17 cellular contexts compared by ENCODE assay signal in genomic region chr16:4746991-4747574, GRCh38. TPM values are rescaled to one million over a fixed set of nuclear protein-coding genes. Genes with fewer than 3 reads are reported as not detected.
DNase-seq lines count a peak whose midpoint lies in the region; ATAC-seq, FAIRE-seq and TF ChIP-seq lines count a peak whose summit lies in the region.
"Had no signal": no experiment of that assay in that cellular context is flagged by ENCODE, and none has a peak within 500 bp of the region (broad histone marks: within the 10 kb centered on the region; RNA-seq: fewer than 3 reads in every experiment).

No MANE protein-coding gene starts in this region.

- H3K4me2 ChIP-seq in HepG2 (ENCODE audit: low read depth, low read length) = no peak overlapping the region

- H3K36me3 ChIP-seq in right atrium auricular region = peaks cover 14% of the 10 kb centered on the region
- peaks cover 10 to 13% of the 10 kb centered on the region in 2 experiments; a peak in 4 of 5 replicates for H3K36me3 ChIP-seq in HepG2 (replicated peaks in 1 of 2; ENCODE audit: control insufficient read depth in 1 of 2, insufficient read depth in 2 of 2, low read length in 2 of 2)
- H3K36me3 ChIP-seq in uterus = no peaks in the 10 kb centered on the region

- ATAC-seq in Right ventricle myocardium superior (ENCODE audit: poor library complexity) (peak; percentile 11), HepG2 (peak; percentile 5; the same call in 2 of the 3 replicates), HG03520 (IDR thresholded peaks at IDR 0.05; ENCODE audit: unreplicated experiment) (no peak)
- peak; percentile 20 for ATAC-seq in activated naive CD8-positive, alpha-beta T cell treated with anti-CD3 and anti-CD28 coated beads, Interleukin-2, amount 50 U/mL, for 24 hours
- ATAC-seq: HCT116 had no signal

- TF ChIP-seq EP300 in HepG2 (IDR thresholded peaks at IDR 0.05; ENCODE audit: low read depth in 2 of 2, low read length in 2 of 2) (no peak), HepG2 (CRISPR knock-in tag; IDR thresholded peaks at IDR 0.05; ENCODE audit: borderline replicate concordance) (no peak)

- no peaks in the 10 kb centered on the region for H3K79me2 ChIP-seq in HepG2 (ENCODE audit: insufficient read depth, low read length)

- no peak overlapping the region for H2AFZ ChIP-seq in HepG2 (ENCODE audit: low read length)

- no peaks in the 10 kb centered on the region for H4K20me1 ChIP-seq in HepG2 (ENCODE audit: insufficient read depth, low read length)

- no peak overlapping the region for H3K4me3 Mint-ChIP-seq in activated naive CD8-positive, alpha-beta T cell treated with anti-CD3 and anti-CD28 coated beads, Interleukin-2, amount 50 U/mL, for 24 hours
- H3K4me3 Mint-ChIP-seq in chondrocyte (ENCODE audit: unreplicated experiment) = no peak overlapping the region

- TF ChIP-seq CTCF in right atrium auricular region (IDR thresholded peaks at IDR 0.05) (no peak), HepG2 (CRISPR knock-in tag; IDR thresholded peaks at IDR 0.05) (no peak), uterus (IDR thresholded peaks at IDR 0.05) (no peak), chondrocyte (IDR thresholded peaks at IDR 0.05) (no peak)

- no peak overlapping the region for H3K27ac ChIP-seq in right atrium auricular region
- H3K27ac ChIP-seq in HepG2 (ENCODE audit: extremely low read length, insufficient read depth, low read length) = no peak overlapping the region
- H3K27ac ChIP-seq in uterus = peak overlapping the region; percentile 24 to 36

- H3K9me3 Mint-ChIP-seq in activated naive CD8-positive, alpha-beta T cell treated with anti-CD3 and anti-CD28 coated beads, Interleukin-2, amount 50 U/mL, for 24 hours = no peaks in the 10 kb centered on the region
- no peaks in the 10 kb centered on the region for H3K9me3 Mint-ChIP-seq in chondrocyte (ENCODE audit: low read depth)

- H3K27me3 ChIP-seq in right atrium auricular region (no peaks in the 10 kb centered on the region), HepG2 (ENCODE audit: control insufficient read depth in 1 of 2, insufficient read depth in 2 of 2, low read length in 2 of 2) (no peaks in the 10 kb centered on the region), uterus (no peaks in the 10 kb centered on the region)
- H3K27me3 ChIP-seq: transverse colon had no signal

- no peak for TF ChIP-seq RAD21 in HepG2 (CRISPR knock-in tag; IDR thresholded peaks at IDR 0.05)

- 0 out of 4 replicates have a peak, but pooled peaks of 1 of the 2 experiments have one; percentile 23 for TF ChIP-seq POLR2A in HepG2 (IDR thresholded peaks at IDR 0.05; ENCODE audit: insufficient read depth in 1 of 2, low read depth in 2 of 2, low read length in 2 of 2)
- TF ChIP-seq POLR2A in uterus (IDR thresholded peaks at IDR 0.05) = no peak

- H3K27me3 Mint-ChIP-seq in activated naive CD8-positive, alpha-beta T cell treated with anti-CD3 and anti-CD28 coated beads, Interleukin-2, amount 50 U/mL, for 24 hours = no peaks in the 10 kb centered on the region
- H3K27me3 Mint-ChIP-seq in chondrocyte (ENCODE audit: low read depth) = no peaks in the 10 kb centered on the region

- no peak for FAIRE-seq in HepG2 (lab: Jason Lieb, UNC)
- FAIRE-seq: islet of Langerhans had no signal

- DNase-seq in Right ventricle myocardium superior (no peak), right atrium auricular region (ENCODE audit: low spot score) (no peak), HepG2 (ENCODE audit: low spot score) (no peak), uterus (peak in 1 of 2 donors; percentile 56), COLO829 (ENCODE audit: low spot score) (no peak), chondrocyte (ENCODE audit: low spot score) (no peak)
- no peak for DNase-seq in activated naive CD8-positive, alpha-beta T cell treated with anti-CD3 and anti-CD28 coated beads, Interleukin-2, amount 50 U/mL, for 24 hours
- DNase-seq: foreskin melanocyte, NCI-H1105, NCI-H524, SHP77, transverse colon had no signal

- no peak overlapping the region for H3K4me3 ChIP-seq in right atrium auricular region
- no peak overlapping the region for H3K4me3 ChIP-seq in HepG2 (replicated peaks in 1 of 3; ENCODE audit: insufficient read depth in 1 of 3, low read depth in 2 of 3, low read length in 3 of 3)
- H3K4me3 ChIP-seq in uterus = no peak overlapping the region
- H3K4me3 ChIP-seq: transverse colon had no signal

- H3K4me1 Mint-ChIP-seq in activated naive CD8-positive, alpha-beta T cell treated with anti-CD3 and anti-CD28 coated beads, Interleukin-2, amount 50 U/mL, for 24 hours = peaks cover 20% of the 10 kb centered on the region
- H3K4me1 Mint-ChIP-seq in chondrocyte (ENCODE audit: low read depth) = no peaks in the 10 kb centered on the region

- H3K9me3 ChIP-seq in right atrium auricular region (no peaks in the 10 kb centered on the region), HepG2 (ENCODE audit: low read length) (no peaks in the 10 kb centered on the region), uterus (no peaks in the 10 kb centered on the region)
- H3K9me3 ChIP-seq: transverse colon had no signal

- WGBS in HepG2 (ENCODE audit: low lambda C conversion rate) = 87% methylated on average over 6 of the region's 15 CpGs

- POLR2A ChIA-PET in HepG2 (lab: Yijun Ruan, JAX) = interaction anchor here (1.0 kb wide), 1 partner anchor 22 kb away, joined by 4 read pairs; no protein-coding TSS in a partner anchor

- H3K4me1 ChIP-seq in right atrium auricular region (no peaks in the 10 kb centered on the region), HepG2 (ENCODE audit: insufficient read depth, low read length) (peaks cover 14% of the 10 kb centered on the region), uterus (peaks cover 0 to 8% of the 10 kb centered on the region in 2 donors)

- no TSS peak for BruUV-seq in HepG2 (replicated peaks; lab: Mats Ljungman, UMichigan)

- H3K27ac Mint-ChIP-seq in activated naive CD8-positive, alpha-beta T cell treated with anti-CD3 and anti-CD28 coated beads, Interleukin-2, amount 50 U/mL, for 24 hours = no peak overlapping the region
- no peak overlapping the region for H3K27ac Mint-ChIP-seq in chondrocyte (ENCODE audit: unreplicated experiment)

- no peak overlapping the region for H3K9ac ChIP-seq in HepG2 (ENCODE audit: insufficient read depth, low read depth, low read length)

- intact Hi-C loops in Right ventricle myocardium superior (cut with DNase I) = no loop called here
- intact Hi-C loops in HepG2 (cut with micrococcal nuclease; ENCODE audit: unreplicated experiment) = no loop called here
- intact Hi-C loops in uterus (cut with DNase I; ENCODE audit: low total_unique reads) = no loop called here

- CTCF ChIA-PET in HepG2 (lab: Yijun Ruan, JAX; ENCODE audit: low intra/inter-chr PET ratio, low total read pairs) = no interaction called here

- no peaks in the 10 kb centered on the region for H3K36me3 Mint-ChIP-seq in activated naive CD8-positive, alpha-beta T cell treated with anti-CD3 and anti-CD28 coated beads, Interleukin-2, amount 50 U/mL, for 24 hours (ENCODE audit: low read depth)
- peaks cover 2% of the 10 kb centered on the region for H3K36me3 Mint-ChIP-seq in chondrocyte (ENCODE audit: low read depth)

- in situ Hi-C loops in HepG2 (cut with HindIII; ENCODE audit: extremely low pct_ligation_motif_present, low pct_unique_long_range_greater_than_20kb) = no loop called here

RNA-seq across cellular contexts. Expression of gene DNAAF8, which starts 12.7 kb away (rescaled TPM):
- total RNA-seq in Right ventricle myocardium superior (1.2 TPM), right atrium auricular region (under 1 TPM; 0.39 to 0.44 TPM), HepG2 (2016; rRNA removed; fragmentation: Illumina TruSeq; extraction: Trizol) (0.38 and 0.44 TPM in 2 replicates), uterus (1 to 10 TPM in 1 of 4 donors, under 1 TPM in 1, not detected in 2; 0.67 to 3.5 TPM), chondrocyte (2.0 to 2.6 TPM (median 2.2 TPM) in 3 replicates)
- 0.44 and 0.81 TPM in 2 replicates for total RNA-seq in HepG2 (2016; cell fraction: cytosol; rRNA removed; fragmentation: Illumina TruSeq; extraction: Trizol; ENCODE audit: low read depth)
- 0.15 TPM in 1 of 2 replicates, not detected in the other for total RNA-seq in HepG2 (2016; cell fraction: insoluble cytoplasmic fraction; rRNA removed; fragmentation: Illumina TruSeq; extraction: Trizol)
- total RNA-seq in HepG2 (2016; cell fraction: membrane; rRNA removed; fragmentation: Illumina TruSeq; extraction: Trizol) = 0.14 and 0.65 TPM in 2 replicates
- 0.31 TPM in 1 of 2 replicates, not detected in the other for total RNA-seq in HepG2 (2016; cell fraction: nucleus; rRNA removed; fragmentation: Illumina TruSeq; extraction: Trizol)
- polyA plus RNA-seq in HepG2 (2011; rRNA removed) = 0.27 TPM in 1 of 2 replicates, not detected in the other
- 0.03 and 0.16 TPM in 2 replicates for polyA plus RNA-seq in HepG2 (2011; cell fraction: cytosol; rRNA removed)
- polyA plus RNA-seq in HepG2 (2011; cell fraction: nucleus; rRNA removed) = not detected in 2 replicates
- polyA plus RNA-seq in HepG2 (2012) = 0.12 and 0.21 TPM in 2 replicates
- polyA plus RNA-seq in HepG2 (2016; cell fraction: cytosol; fragmentation: Illumina TruSeq; extraction: Trizol; ENCODE audit: low read depth) = 0.15 and 0.24 TPM in 2 replicates
- 0.34 and 0.57 TPM in 2 replicates for polyA plus RNA-seq in HepG2 (2016; cell fraction: insoluble cytoplasmic fraction; fragmentation: Illumina TruSeq; extraction: Trizol; ENCODE audit: low read depth)
- polyA plus RNA-seq in HepG2 (2016; cell fraction: membrane; fragmentation: Illumina TruSeq; extraction: Trizol; ENCODE audit: low read depth) = 0.17 and 0.40 TPM in 2 replicates
- polyA plus RNA-seq in HepG2 (2016; cell fraction: nucleus; fragmentation: Illumina TruSeq; extraction: Trizol; ENCODE audit: insufficient read depth, low read depth) = not detected in 2 replicates
- polyA minus RNA-seq in HepG2 (2011; rRNA and poly(A)+ RNA removed; ENCODE audit: low replicate concordance) = 0.70 TPM in 1 of 2 replicates, not detected in the other
- polyA minus RNA-seq in HepG2 (2011; cell fraction: cytosol; rRNA and poly(A)+ RNA removed) = not detected in 2 replicates
- 0.50 TPM in 1 of 2 replicates, not detected in the other for polyA minus RNA-seq in HepG2 (2011; cell fraction: nucleus; rRNA and poly(A)+ RNA removed)

RNA-seq across cellular contexts. Expression of gene ANKS3, which starts 13.0 kb away (rescaled TPM):
- total RNA-seq in Right ventricle myocardium superior = 9.1 TPM
- total RNA-seq in right atrium auricular region = 10 to 100 TPM in 1 of 2 donors, 1 to 10 TPM in 1; 6.7 to 13.5 TPM
- total RNA-seq in HepG2 (2016; rRNA removed; fragmentation: Illumina TruSeq; extraction: Trizol) = 6.6 and 15.9 TPM in 2 replicates
- total RNA-seq in HepG2 (2016; cell fraction: cytosol; rRNA removed; fragmentation: Illumina TruSeq; extraction: Trizol; ENCODE audit: low read depth) = 34.4 and 34.9 TPM in 2 replicates
- total RNA-seq in HepG2 (2016; cell fraction: insoluble cytoplasmic fraction; rRNA removed; fragmentation: Illumina TruSeq; extraction: Trizol) = 6.2 and 13.8 TPM in 2 replicates
- 29.2 and 30.9 TPM in 2 replicates for total RNA-seq in HepG2 (2016; cell fraction: membrane; rRNA removed; fragmentation: Illumina TruSeq; extraction: Trizol)
- total RNA-seq in HepG2 (2016; cell fraction: nucleus; rRNA removed; fragmentation: Illumina TruSeq; extraction: Trizol) = 17.3 and 17.4 TPM in 2 replicates
- polyA plus RNA-seq in HepG2 (2011; rRNA removed) = 11.4 and 14.4 TPM in 2 replicates
- 5.8 and 7.5 TPM in 2 replicates for polyA plus RNA-seq in HepG2 (2011; cell fraction: cytosol; rRNA removed)
- polyA plus RNA-seq in HepG2 (2011; cell fraction: nucleus; rRNA removed) = 58.0 and 68.7 TPM in 2 replicates
- 6.3 and 7.6 TPM in 2 replicates for polyA plus RNA-seq in HepG2 (2012)
- 2.4 and 2.5 TPM in 2 replicates for polyA plus RNA-seq in HepG2 (2016; cell fraction: cytosol; fragmentation: Illumina TruSeq; extraction: Trizol; ENCODE audit: low read depth)
- polyA plus RNA-seq in HepG2 (2016; cell fraction: insoluble cytoplasmic fraction; fragmentation: Illumina TruSeq; extraction: Trizol; ENCODE audit: low read depth) = 3.9 and 5.0 TPM in 2 replicates
- 3.0 and 4.2 TPM in 2 replicates for polyA plus RNA-seq in HepG2 (2016; cell fraction: membrane; fragmentation: Illumina TruSeq; extraction: Trizol; ENCODE audit: low read depth)
- 32.9 and 37.2 TPM in 2 replicates for polyA plus RNA-seq in HepG2 (2016; cell fraction: nucleus; fragmentation: Illumina TruSeq; extraction: Trizol; ENCODE audit: insufficient read depth, low read depth)
- 23.8 and 32.8 TPM in 2 replicates for polyA minus RNA-seq in HepG2 (2011; rRNA and poly(A)+ RNA removed; ENCODE audit: low replicate concordance)
- polyA minus RNA-seq in HepG2 (2011; cell fraction: cytosol; rRNA and poly(A)+ RNA removed) = 3.9 and 4.8 TPM in 2 replicates
- polyA minus RNA-seq in HepG2 (2011; cell fraction: nucleus; rRNA and poly(A)+ RNA removed) = 25.6 and 28.0 TPM in 2 replicates
- 10 to 100 TPM in 3 of 4 donors, 1 to 10 TPM in 1; 2.4 to 51.7 (median 33.1) TPM for total RNA-seq in uterus
- 21.8 to 30.6 TPM (median 24.9 TPM) in 3 replicates for total RNA-seq in chondrocyte

RNA-seq across cellular contexts. Expression of gene ZNF500, which starts 19.9 kb away (rescaled TPM):
- 4.8 TPM for total RNA-seq in Right ventricle myocardium superior
- total RNA-seq in right atrium auricular region = 1 to 10 TPM; 4.3 to 7.5 TPM
- total RNA-seq in HepG2 (2016; rRNA removed; fragmentation: Illumina TruSeq; extraction: Trizol) = 8.1 and 12.2 TPM in 2 replicates
- total RNA-seq in HepG2 (2016; cell fraction: cytosol; rRNA removed; fragmentation: Illumina TruSeq; extraction: Trizol; ENCODE audit: low read depth) = 1.6 and 1.9 TPM in 2 replicates
- 8.1 and 12.2 TPM in 2 replicates for total RNA-seq in HepG2 (2016; cell fraction: insoluble cytoplasmic fraction; rRNA removed; fragmentation: Illumina TruSeq; extraction: Trizol)
- total RNA-seq in HepG2 (2016; cell fraction: membrane; rRNA removed; fragmentation: Illumina TruSeq; extraction: Trizol) = 3.8 and 4.4 TPM in 2 replicates
- total RNA-seq in HepG2 (2016; cell fraction: nucleus; rRNA removed; fragmentation: Illumina TruSeq; extraction: Trizol) = 9.6 and 15.9 TPM in 2 replicates
- polyA plus RNA-seq in HepG2 (2011; rRNA removed) = 6.1 and 7.4 TPM in 2 replicates
- 3.0 and 4.9 TPM in 2 replicates for polyA plus RNA-seq in HepG2 (2011; cell fraction: cytosol; rRNA removed)
- 17.2 and 20.4 TPM in 2 replicates for polyA plus RNA-seq in HepG2 (2011; cell fraction: nucleus; rRNA removed)
- 3.2 and 3.5 TPM in 2 replicates for polyA plus RNA-seq in HepG2 (2012)
- polyA plus RNA-seq in HepG2 (2016; cell fraction: cytosol; fragmentation: Illumina TruSeq; extraction: Trizol; ENCODE audit: low read depth) = 0.76 and 0.78 TPM in 2 replicates
- 5.1 and 5.9 TPM in 2 replicates for polyA plus RNA-seq in HepG2 (2016; cell fraction: insoluble cytoplasmic fraction; fragmentation: Illumina TruSeq; extraction: Trizol; ENCODE audit: low read depth)
- 1.9 and 2.5 TPM in 2 replicates for polyA plus RNA-seq in HepG2 (2016; cell fraction: membrane; fragmentation: Illumina TruSeq; extraction: Trizol; ENCODE audit: low read depth)
- polyA plus RNA-seq in HepG2 (2016; cell fraction: nucleus; fragmentation: Illumina TruSeq; extraction: Trizol; ENCODE audit: insufficient read depth, low read depth) = 19.3 and 24.8 TPM in 2 replicates
- polyA minus RNA-seq in HepG2 (2011; rRNA and poly(A)+ RNA removed; ENCODE audit: low replicate concordance) = 17.1 and 19.6 TPM in 2 replicates
- 2.6 and 3.3 TPM in 2 replicates for polyA minus RNA-seq in HepG2 (2011; cell fraction: cytosol; rRNA and poly(A)+ RNA removed)
- polyA minus RNA-seq in HepG2 (2011; cell fraction: nucleus; rRNA and poly(A)+ RNA removed) = 11.8 and 12.1 TPM in 2 replicates
- 10 to 100 TPM; 11.0 to 31.2 (median 20.2) TPM for total RNA-seq in uterus
- 13.1 to 16.2 TPM (median 14.7 TPM) in 3 replicates for total RNA-seq in chondrocyte

RNA-seq across cellular contexts. Expression of gene SEPTIN12, which starts 41.1 kb away (rescaled TPM):
- not detected for total RNA-seq in Right ventricle myocardium superior
- total RNA-seq in right atrium auricular region = not detected
- 0.22 TPM in 1 of 2 replicates, not detected in the other for total RNA-seq in HepG2 (2016; rRNA removed; fragmentation: Illumina TruSeq; extraction: Trizol)
- total RNA-seq in HepG2 (2016; cell fraction: cytosol; rRNA removed; fragmentation: Illumina TruSeq; extraction: Trizol; ENCODE audit: low read depth) = not detected in 2 replicates
- not detected in 2 replicates for total RNA-seq in HepG2 (2016; cell fraction: insoluble cytoplasmic fraction; rRNA removed; fragmentation: Illumina TruSeq; extraction: Trizol)
- total RNA-seq in HepG2 (2016; cell fraction: membrane; rRNA removed; fragmentation: Illumina TruSeq; extraction: Trizol) = not detected in 2 replicates
- not detected in 2 replicates for total RNA-seq in HepG2 (2016; cell fraction: nucleus; rRNA removed; fragmentation: Illumina TruSeq; extraction: Trizol)
- polyA plus RNA-seq in HepG2 (2011; rRNA removed) = 0.31 TPM in 1 of 2 replicates, not detected in the other
- not detected in 2 replicates for polyA plus RNA-seq in HepG2 (2011; cell fraction: cytosol; rRNA removed)
- polyA plus RNA-seq in HepG2 (2011; cell fraction: nucleus; rRNA removed) = 0.29 and 0.43 TPM in 2 replicates
- polyA plus RNA-seq in HepG2 (2012) = 0.50 TPM in 1 of 2 replicates, not detected in the other
- polyA plus RNA-seq in HepG2 (2016; cell fraction: cytosol; fragmentation: Illumina TruSeq; extraction: Trizol; ENCODE audit: low read depth) = not detected in 2 replicates
- not detected in 2 replicates for polyA plus RNA-seq in HepG2 (2016; cell fraction: insoluble cytoplasmic fraction; fragmentation: Illumina TruSeq; extraction: Trizol; ENCODE audit: low read depth)
- not detected in 2 replicates for polyA plus RNA-seq in HepG2 (2016; cell fraction: membrane; fragmentation: Illumina TruSeq; extraction: Trizol; ENCODE audit: low read depth)
- polyA plus RNA-seq in HepG2 (2016; cell fraction: nucleus; fragmentation: Illumina TruSeq; extraction: Trizol; ENCODE audit: insufficient read depth, low read depth) = not detected in 2 replicates
- 0.89 TPM in 1 of 2 replicates, not detected in the other for polyA minus RNA-seq in HepG2 (2011; rRNA and poly(A)+ RNA removed; ENCODE audit: low replicate concordance)
- polyA minus RNA-seq in HepG2 (2011; cell fraction: cytosol; rRNA and poly(A)+ RNA removed) = not detected in 2 replicates
- polyA minus RNA-seq in HepG2 (2011; cell fraction: nucleus; rRNA and poly(A)+ RNA removed) = not detected in 2 replicates
- total RNA-seq in uterus = not detected
- total RNA-seq in chondrocyte = not detected in 3 replicates
- total RNA-seq: activated CD8-positive, alpha-beta memory T cell treated with anti-CD3 and anti-CD28 coated beads for 36 hours; HT-29; transverse colon had no signal

RNA-seq across cellular contexts. Expression of gene SMIM22, which starts 48.1 kb away (rescaled TPM):
- total RNA-seq in Right ventricle myocardium superior (not detected), right atrium auricular region (not detected), HepG2 (2016; rRNA removed; fragmentation: Illumina TruSeq; extraction: Trizol) (not detected in 2 replicates), uterus (1 to 10 TPM in 1 of 4 donors, not detected in 3; 4.6 TPM), chondrocyte (not detected in 3 replicates)
- not detected in 2 replicates for total RNA-seq in HepG2 (2016; cell fraction: cytosol; rRNA removed; fragmentation: Illumina TruSeq; extraction: Trizol; ENCODE audit: low read depth)
- not detected in 2 replicates for total RNA-seq in HepG2 (2016; cell fraction: insoluble cytoplasmic fraction; rRNA removed; fragmentation: Illumina TruSeq; extraction: Trizol)
- not detected in 2 replicates for total RNA-seq in HepG2 (2016; cell fraction: membrane; rRNA removed; fragmentation: Illumina TruSeq; extraction: Trizol)
- total RNA-seq in HepG2 (2016; cell fraction: nucleus; rRNA removed; fragmentation: Illumina TruSeq; extraction: Trizol) = not detected in 2 replicates
- polyA plus RNA-seq in HepG2 (2011; rRNA removed) = not detected in 2 replicates
- not detected in 2 replicates for polyA plus RNA-seq in HepG2 (2011; cell fraction: cytosol; rRNA removed)
- polyA plus RNA-seq in HepG2 (2011; cell fraction: nucleus; rRNA removed) = not detected in 2 replicates
- polyA plus RNA-seq in HepG2 (2012) = 0.52 TPM in 1 of 2 replicates, not detected in the other
- not detected in 2 replicates for polyA plus RNA-seq in HepG2 (2016; cell fraction: cytosol; fragmentation: Illumina TruSeq; extraction: Trizol; ENCODE audit: low read depth)
- polyA plus RNA-seq in HepG2 (2016; cell fraction: insoluble cytoplasmic fraction; fragmentation: Illumina TruSeq; extraction: Trizol; ENCODE audit: low read depth) = not detected in 2 replicates
- not detected in 2 replicates for polyA plus RNA-seq in HepG2 (2016; cell fraction: membrane; fragmentation: Illumina TruSeq; extraction: Trizol; ENCODE audit: low read depth)
- not detected in 2 replicates for polyA plus RNA-seq in HepG2 (2016; cell fraction: nucleus; fragmentation: Illumina TruSeq; extraction: Trizol; ENCODE audit: insufficient read depth, low read depth)
- polyA minus RNA-seq in HepG2 (2011; rRNA and poly(A)+ RNA removed; ENCODE audit: low replicate concordance) = not detected in 2 replicates
- polyA minus RNA-seq in HepG2 (2011; cell fraction: cytosol; rRNA and poly(A)+ RNA removed) = not detected in 2 replicates
- polyA minus RNA-seq in HepG2 (2011; cell fraction: nucleus; rRNA and poly(A)+ RNA removed) = not detected in 2 replicates
- total RNA-seq: activated CD8-positive, alpha-beta memory T cell treated with anti-CD3 and anti-CD28 coated beads for 36 hours had no signal

Comparison
In these comparisons a context has a peak if more than half of its experiments do, and no peak if none do; other contexts are left out.
1. H3K27ac ChIP-seq: peak in uterus (2 of 2); none in right atrium auricular region (0 of 2) and HepG2 (single experiment).